2 cellular contexts compared by ENCODE assay signal in the genomic region with DNA sequence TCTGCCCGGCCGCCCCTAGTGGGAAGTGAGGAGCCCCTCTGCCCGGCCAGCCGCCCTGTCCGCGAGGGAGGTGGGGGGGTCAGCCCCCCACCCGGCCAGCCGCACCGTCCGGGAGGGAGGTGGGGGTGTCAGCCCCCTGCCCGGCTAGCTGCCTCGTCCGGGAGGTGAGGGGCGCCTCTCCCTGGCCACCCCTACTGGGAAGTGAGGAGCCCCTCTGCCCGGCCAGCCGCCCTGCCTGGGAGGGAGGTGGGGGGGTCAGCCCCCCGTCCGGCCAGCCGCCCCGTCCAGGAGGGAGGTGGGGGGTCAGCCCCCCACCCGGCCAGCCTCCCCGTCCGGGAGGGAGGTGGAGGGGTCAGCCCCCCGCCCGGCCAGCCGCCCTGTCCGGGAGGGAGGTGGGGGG.
DNase-seq lines count a peak whose midpoint lies in the region; FAIRE-seq and TF ChIP-seq lines count a peak whose summit lies in the region.
"Not testable (repeated sequence)": the region's sequence is repeated elsewhere in the genome, so short reads cannot be mapped to it uniquely, and the experiment has no call there.

No MANE protein-coding gene starts in this region.

- TF ChIP-seq CTCF in glutamatergic neuron (IDR thresholded peaks at IDR 0.05; ENCODE audit: partially characterized antibody, unreplicated experiment); kidney (IDR thresholded peaks at IDR 0.05; ENCODE audit: borderline replicate concordance, extremely low read depth, insufficient read depth): not testable (repeated sequence)

- not testable (repeated sequence) for H3K9me3 ChIP-seq in kidney (ENCODE audit: control insufficient read depth in 1 of 2, low read length in 2 of 2)

- H3K9me3 Mint-ChIP-seq in glutamatergic neuron (ENCODE audit: unreplicated experiment), result peaks cover 21% of the 10 kb centered on the region

- H3K4me3 Mint-ChIP-seq in glutamatergic neuron (ENCODE audit: unreplicated experiment), result not testable (repeated sequence)

- H3K9ac ChIP-seq in kidney (ENCODE audit: low read length in 2 of 2), result not testable (repeated sequence)

- not testable (repeated sequence) for H3K4me1 ChIP-seq in kidney (ENCODE audit: control insufficient read depth in 1 of 2, insufficient read depth in 1 of 2, low read depth in 1 of 2, low read length in 2 of 2)

- H3K36me3 Mint-ChIP-seq in glutamatergic neuron (ENCODE audit: unreplicated experiment), result peaks cover 27% of the 10 kb centered on the region

- H3K27ac Mint-ChIP-seq in glutamatergic neuron (ENCODE audit: unreplicated experiment), result not testable (repeated sequence)

- not testable (repeated sequence) for H3K4me3 ChIP-seq in kidney (ENCODE audit: low read length in 2 of 2)

- not testable (repeated sequence) for H3K27ac ChIP-seq in kidney (ENCODE audit: low read depth in 2 of 2, low read length in 2 of 2)

- H3K4me1 Mint-ChIP-seq in glutamatergic neuron (ENCODE audit: low read depth, unreplicated experiment), result not testable (repeated sequence)

- H3K27me3 Mint-ChIP-seq in glutamatergic neuron (ENCODE audit: unreplicated experiment), result not testable (repeated sequence)

- not testable (repeated sequence) for H3K36me3 ChIP-seq in kidney (ENCODE audit: control insufficient read depth in 1 of 2, insufficient read depth in 2 of 2, low read length in 2 of 2)

- not testable (repeated sequence) for FAIRE-seq in kidney (lab: Jason Lieb, UNC)

- DNase-seq in glutamatergic neuron (peak; percentile 15), kidney (peak; percentile 57)

- intact Hi-C loops in kidney (cut with DNase I), result not testable (repeated sequence)
